22 cellular contexts compared by ENCODE assay signal in the genomic region with DNA sequence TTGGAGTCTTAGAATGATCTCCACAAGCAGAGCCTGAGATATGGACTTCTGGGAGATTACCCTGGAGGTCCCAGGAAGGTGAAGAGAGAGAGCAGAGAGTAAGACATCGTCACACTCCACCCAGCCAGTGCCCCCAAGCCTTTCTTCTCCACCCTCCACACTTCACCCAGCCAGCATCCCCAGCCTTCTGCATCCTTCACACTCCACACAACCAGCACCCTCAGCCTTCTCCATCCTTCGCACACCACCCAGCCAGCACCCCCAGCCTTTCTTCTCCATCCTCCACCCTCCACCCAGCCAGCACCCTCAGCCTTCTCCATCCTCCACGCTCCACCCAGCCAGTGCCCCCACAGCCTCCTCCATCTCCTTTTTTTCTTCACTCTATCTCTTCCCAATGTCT.
"Had no signal": no experiment of that assay in that cellular context is flagged by ENCODE, and none has a peak within 500 bp of the region (broad histone marks: within the 10 kb centered on the region; RNA-seq: fewer than 3 reads in every experiment).

No MANE protein-coding gene starts in this region.

- H3K4me1 ChIP-seq: parathyroid adenoma, psoas muscle, stomach, thyroid gland, tibial nerve, upper lobe of left lung, vagina had no signal

- H3K9ac ChIP-seq: parathyroid adenoma had no signal

- DNase-seq: naive thymus-derived CD4-positive, alpha-beta T cell; natural killer cell; occipital lobe; ovary; posterior cingulate gyrus; psoas muscle; right cardiac atrium; stimulated activated CD4-positive, alpha-beta T cell treated with anti-CD3 and anti-CD28 coated beads, Interleukin-15, amount 100 ng/mL, for 24 hours; stimulated activated CD4-positive, alpha-beta T cell treated with anti-CD3 and anti-CD28 coated beads, Interleukin-2, amount 100 ng/mL, for 24 hours; stimulated activated CD4-positive, alpha-beta T cell treated with anti-CD3 and anti-CD28 coated beads, Interleukin-2, amount 100 ng/mL, for 48 hours; stimulated activated CD4-positive, alpha-beta T cell treated with anti-CD3 and anti-CD28 coated beads, Interleukin-4, amount 100 ng/mL, for 24 hours; stimulated activated naive B cell treated with anti-CD40 and anti-IgM and Interleukin-4, amounts not matched to agents 10 μg/mL and 1 μg/mL and 100 μg/mL, for 72 hours; stimulated activated naive CD4-positive, alpha-beta T cell treated with Interleukin-2 at 50 U/mL for 16 hours; stomach; thyroid gland; trophoblast cell; upper lobe of left lung had no signal

- H3K9me3 ChIP-seq: ovary, thoracic aorta, thyroid gland, upper lobe of left lung, vagina had no signal

- H3K27me3 ChIP-seq: ovary, thyroid gland, tibial nerve, upper lobe of left lung, vagina had no signal

- H3K4me3 ChIP-seq: ovary, psoas muscle, skin epidermis, stomach, thoracic aorta, thyroid gland, tibial nerve, upper lobe of left lung, vagina had no signal

- H3K36me3 ChIP-seq: ovary, stomach, thoracic aorta, thyroid gland, tibial nerve, upper lobe of left lung, vagina had no signal

- H2AFZ ChIP-seq: parathyroid adenoma had no signal

- H3K27ac ChIP-seq: ovary, parathyroid adenoma, psoas muscle, skin epidermis, stomach, thoracic aorta, thyroid gland, tibial nerve, upper lobe of left lung, vagina had no signal
